14 cellular contexts compared by ENCODE assay signal in the genomic region with DNA sequence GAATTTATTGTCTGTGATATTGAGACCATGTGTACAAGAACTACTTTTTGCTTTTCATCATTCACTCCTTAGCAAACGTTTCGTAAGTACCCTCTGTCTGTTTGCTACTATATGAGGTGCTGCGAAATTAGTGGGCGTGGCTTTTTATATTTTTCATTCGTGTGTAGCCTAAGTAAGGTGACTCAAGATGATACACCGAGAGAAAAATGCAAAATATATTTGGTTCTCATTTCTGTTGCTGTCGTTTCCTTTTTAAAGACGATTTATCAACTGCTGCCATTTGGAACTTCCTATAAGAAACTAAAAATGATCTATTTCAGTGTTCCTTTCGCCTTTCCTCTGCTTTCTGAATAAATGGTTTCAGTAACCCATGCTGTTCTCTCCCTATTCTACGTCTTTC.
A peak's percentile ranks its signal among the peaks of the same experiment; 100 is the strongest.
DNase-seq lines count a peak whose midpoint lies in the region; ATAC-seq and TF ChIP-seq lines count a peak whose summit lies in the region.
"Had no signal": no experiment of that assay in that cellular context is flagged by ENCODE, and none has a peak within 500 bp of the region (broad histone marks: within the 10 kb centered on the region; RNA-seq: fewer than 3 reads in every experiment).

No MANE protein-coding gene starts in this region.

- peaks cover 10% of the 10 kb centered on the region for H3K9me3 Mint-ChIP-seq in activated B cell treated with CpG ODN at 0.5 μM for 24 hours
- H3K9me3 Mint-ChIP-seq: activated naive CD4-positive, alpha-beta T cell treated with anti-CD3 and anti-CD28 coated beads, Interleukin-2, amount 50 U/mL, for 24 hours had no signal

- H3K4me1 ChIP-seq in mucosa of descending colon (ENCODE audit: low read depth) = peaks cover 6% of the 10 kb centered on the region

- peaks cover 48% of the 10 kb centered on the region for H3K36me3 Mint-ChIP-seq in activated B cell treated with CpG ODN at 0.5 μM for 24 hours (ENCODE audit: low read depth)

- H3K36me3 ChIP-seq in BJ (ENCODE audit: control insufficient read depth, insufficient read depth, low read length) (peaks cover 3% of the 10 kb centered on the region), mucosa of descending colon (ENCODE audit: low read depth) (no peaks in the 10 kb centered on the region)

- TF ChIP-seq CTCF in BJ (IDR thresholded peaks at IDR 0.05; ENCODE audit: insufficient read depth, low read depth, low read length) (no peak), activated B cell treated with CpG ODN at 0.5 μM for 24 hours (IDR thresholded peaks at IDR 0.05) (no peak), mucosa of descending colon (IDR thresholded peaks at IDR 0.05) (no peak)

- POLR2A ChIA-PET in BJ (lab: Charles Lee) = no interaction called here
- POLR2A ChIA-PET in activated B cell treated with CpG ODN at 0.5 μM for 24 hours (lab: Charles Lee) = no interaction called here

- H3K9me3 ChIP-seq in mucosa of descending colon = no peaks in the 10 kb centered on the region

- no peaks in the 10 kb centered on the region for H3K27me3 Mint-ChIP-seq in activated B cell treated with CpG ODN at 0.5 μM for 24 hours
- H3K27me3 Mint-ChIP-seq: activated naive CD4-positive, alpha-beta T cell treated with anti-CD3 and anti-CD28 coated beads, Interleukin-2, amount 50 U/mL, for 24 hours had no signal

- H3K4me3 ChIP-seq in BJ (ENCODE audit: low read depth, low read length) (no peak overlapping the region), mucosa of descending colon (no peak overlapping the region)
- H3K4me3 ChIP-seq: tibial nerve had no signal

- H3K4me3 Mint-ChIP-seq in activated B cell treated with CpG ODN at 0.5 μM for 24 hours = no peak overlapping the region
- H3K4me3 Mint-ChIP-seq: activated naive CD4-positive, alpha-beta T cell treated with anti-CD3 and anti-CD28 coated beads, Interleukin-2, amount 50 U/mL, for 24 hours had no signal

- ATAC-seq in GM18909 (IDR thresholded peaks at IDR 0.05; ENCODE audit: poor library complexity, unreplicated experiment) (peak; percentile 53), HG02884 (IDR thresholded peaks at IDR 0.05; ENCODE audit: unreplicated experiment) (peak; percentile 53), activated B cell treated with CpG ODN at 0.5 μM for 24 hours (ENCODE audit: low read depth) (peak; percentile 37), mucosa of descending colon (no peak)

- H3K27ac Mint-ChIP-seq in activated B cell treated with CpG ODN at 0.5 μM for 24 hours = peak overlapping the region; percentile 8
- H3K27ac Mint-ChIP-seq: activated naive CD4-positive, alpha-beta T cell treated with anti-CD3 and anti-CD28 coated beads, Interleukin-2, amount 50 U/mL, for 24 hours had no signal

- H3K27me3 ChIP-seq in BJ (ENCODE audit: control insufficient read depth, insufficient read depth, low read length) = no peaks in the 10 kb centered on the region
- H3K27me3 ChIP-seq: tibial nerve had no signal

- intact Hi-C loops in activated B cell treated with CpG ODN at 0.5 μM for 24 hours (cut with micrococcal nuclease) (loop anchor here (1.0 to 10.0 kb wide), 3 partner anchors 8 to 1985 kb away; a partner anchor contains a TSS), mucosa of descending colon (cut with DNase I, micrococcal nuclease) (loop anchor here in 1 of 2 donors (5.0 to 10.0 kb wide), 2 partner anchors 143 to 215 kb away; a partner anchor contains a TSS)

- CTCF ChIA-PET in BJ (lab: Yijun Ruan, JAX) = interaction anchor here (1.3 kb wide), 1 partner anchor 15 kb away, joined by 4 read pairs; no protein-coding TSS in a partner anchor
- CTCF ChIA-PET in activated B cell treated with CpG ODN at 0.5 μM for 24 hours (lab: Charles Lee) = no interaction called here

- H3K4me1 Mint-ChIP-seq in activated B cell treated with CpG ODN at 0.5 μM for 24 hours = peaks cover 16% of the 10 kb centered on the region

- peak; percentile 56 for DNase-seq in BJ (ENCODE audit: low read depth)
- DNase-seq in activated B cell treated with CpG ODN at 0.5 μM for 24 hours = no peak
- no peak for DNase-seq in stimulated activated CD4-positive, alpha-beta T cell treated with anti-CD3 and anti-CD28 coated beads, Interleukin-15, amount 100 ng/mL, for 24 hours
- no peak for DNase-seq in dermis blood vessel endothelial cell
- no peak for DNase-seq in mucosa of descending colon
- DNase-seq in AML-193 (lab: John Stamatoyannopoulos, UW) = no peak
- DNase-seq: activated CD8-positive, alpha-beta memory T cell treated with anti-CD3 and anti-CD28 coated beads, Interleukin-2, amount 50 U/mL, for 4 hours; Calu3; Karpas-422; NCI-H1694 treated with DMSO at 0.1 percent for 48 hours had no signal
